Comparison of ENCODE assay signal across 17 cellular contexts in genomic region chr11:472816-473215, GRCh38. TPM values are rescaled to one million over a fixed set of nuclear protein-coding genes. Genes with fewer than 3 reads are reported as not detected.
"Had no signal": no experiment of that assay in that cellular context is flagged by ENCODE, and none has a peak within 500 bp of the region (broad histone marks: within the 10 kb centered on the region; RNA-seq: fewer than 3 reads in every experiment).

No MANE protein-coding gene starts in this region.

- H3K36me3 Mint-ChIP-seq: type B pancreatic cell had no signal

- H3K27me3 Mint-ChIP-seq: naive thymus-derived CD8-positive, alpha-beta T cell; type B pancreatic cell had no signal

- H3K27ac Mint-ChIP-seq: naive thymus-derived CD8-positive, alpha-beta T cell; type B pancreatic cell had no signal

- DNase-seq: dorsolateral prefrontal cortex; effector CD8-positive, alpha-beta T cell; foreskin melanocyte; hippocampal formation; left colon; mammary epithelial cell; mucosa of descending colon; naive thymus-derived CD8-positive, alpha-beta T cell; occipital lobe; small intestine; stimulated activated CD4-positive, alpha-beta T cell treated with anti-CD3 and anti-CD28 coated beads, Interleukin-2, amount 100 ng/mL, for 48 hours; stimulated activated naive CD4-positive, alpha-beta T cell treated with Interleukin-2 at 50 U/mL for 16 hours had no signal

- H3K4me3 ChIP-seq: coronary artery, dorsolateral prefrontal cortex, heart left ventricle, mucosa of descending colon had no signal

- H3K9me3 Mint-ChIP-seq: naive thymus-derived CD8-positive, alpha-beta T cell; neural crest cell; type B pancreatic cell had no signal

- H3K36me3 ChIP-seq: heart left ventricle had no signal

- ATAC-seq: heart left ventricle; left colon; mucosa of descending colon; naive thymus-derived CD8-positive, alpha-beta T cell had no signal

- H3K9me3 ChIP-seq: heart left ventricle, mucosa of descending colon had no signal

- H3K27me3 ChIP-seq: dorsolateral prefrontal cortex, heart left ventricle had no signal

- H3K4me3 Mint-ChIP-seq: naive thymus-derived CD8-positive, alpha-beta T cell; neural crest cell; type B pancreatic cell had no signal

- H3K27ac ChIP-seq: coronary artery, heart left ventricle had no signal

RNA-seq across cellular contexts. Expression of gene ANO9, which starts 31.0 kb away (rescaled TPM):
- total RNA-seq: chondrocyte, neural crest cell, occipital lobe had no signal
